Comparison of ENCODE assay signal across 12 cellular contexts in genomic region chr13:38180100-38180499, GRCh38.
A peak's percentile ranks its signal among the peaks of the same experiment; 100 is the strongest.
DNase-seq lines count a peak whose midpoint lies in the region; TF ChIP-seq lines count a peak whose summit lies in the region.
"Had no signal": no experiment of that assay in that cellular context is flagged by ENCODE, and none has a peak within 500 bp of the region (broad histone marks: within the 10 kb centered on the region; RNA-seq: fewer than 3 reads in every experiment).

No MANE protein-coding gene starts in this region.

- H3K4me3 Mint-ChIP-seq in activated CD4-positive, alpha-beta T cell treated with anti-CD3 and anti-CD28 coated beads, Interleukin-2, amount 10 ng/mL, durations not matched to agents 7 days and 5 days, result peak overlapping the region; percentile 44
- H3K4me3 Mint-ChIP-seq in osteocyte (ENCODE audit: unreplicated experiment), result peak overlapping the region; percentile 5

- H3K36me3 ChIP-seq in brain microvascular endothelial cell (replicated peaks), result no peaks in the 10 kb centered on the region
- H3K36me3 ChIP-seq: right atrium auricular region had no signal

- H3K27ac Mint-ChIP-seq in activated CD4-positive, alpha-beta T cell treated with anti-CD3 and anti-CD28 coated beads, Interleukin-2, amount 10 ng/mL, durations not matched to agents 7 days and 5 days, result peak overlapping the region; percentile 75
- H3K27ac Mint-ChIP-seq in osteocyte (ENCODE audit: unreplicated experiment), result no peak overlapping the region

- DNase-seq in activated CD4-positive, alpha-beta T cell treated with anti-CD3 and anti-CD28 coated beads, Interleukin-2, amount 10 ng/mL, durations not matched to agents 7 days and 5 days, result no peak
- DNase-seq in activated CD4-positive, alpha-beta T cell treated with anti-CD3 and anti-CD28 coated beads, Interleukin-2, amount 50 U/mL, for 4 hours, result no peak
- DNase-seq in M059J (ENCODE audit: low read depth), result peak; percentile 20
- peak; percentile 0 for DNase-seq in brain microvascular endothelial cell
- no peak for DNase-seq in osteocyte (ENCODE audit: extremely low spot score, unreplicated experiment)
- no peak for DNase-seq in stimulated activated CD4-positive, alpha-beta T cell treated with anti-CD3 and anti-CD28 coated beads, Interleukin-2, amount 100 ng/mL, for 24 hours
- DNase-seq in stimulated activated naive CD4-positive, alpha-beta T cell (lab: John Stamatoyannopoulos, UW), result no peak
- DNase-seq in COLO668 (lab: John Stamatoyannopoulos, UW; ENCODE audit: unreplicated experiment), result no peak
- DNase-seq: NCI-H1105 treated with DMSO at 0.1 percent for 48 hours, NCI-H526 had no signal

- POLR2A ChIA-PET in activated CD4-positive, alpha-beta T cell treated with anti-CD3 and anti-CD28 coated beads, Interleukin-2, amount 10 ng/mL, durations not matched to agents 7 days and 5 days (lab: Charles Lee), result no interaction called here

- no peak for TF ChIP-seq CTCF in brain microvascular endothelial cell (IDR thresholded peaks at IDR 0.05; ENCODE audit: low read depth, low read length, missing control alignments)
- no peak for TF ChIP-seq CTCF in osteocyte (IDR thresholded peaks at IDR 0.05)

- H3K27ac ChIP-seq in brain microvascular endothelial cell, result no peak overlapping the region
- H3K27ac ChIP-seq: A549, right atrium auricular region had no signal

- no peaks in the 10 kb centered on the region for H3K36me3 Mint-ChIP-seq in activated CD4-positive, alpha-beta T cell treated with anti-CD3 and anti-CD28 coated beads, Interleukin-2, amount 10 ng/mL, durations not matched to agents 7 days and 5 days (ENCODE audit: low read depth)
- H3K36me3 Mint-ChIP-seq in osteocyte (ENCODE audit: unreplicated experiment), result no peaks in the 10 kb centered on the region

- no peak overlapping the region for H3K4me3 ChIP-seq in brain microvascular endothelial cell (ENCODE audit: low read depth, low read length)
- H3K4me3 ChIP-seq: A549, right atrium auricular region had no signal

- H3K4me1 Mint-ChIP-seq in activated CD4-positive, alpha-beta T cell treated with anti-CD3 and anti-CD28 coated beads, Interleukin-2, amount 10 ng/mL, durations not matched to agents 7 days and 5 days, result peaks cover 11% of the 10 kb centered on the region
- peaks cover 10% of the 10 kb centered on the region for H3K4me1 Mint-ChIP-seq in osteocyte (ENCODE audit: unreplicated experiment)

- H3K9me3 Mint-ChIP-seq in activated CD4-positive, alpha-beta T cell treated with anti-CD3 and anti-CD28 coated beads, Interleukin-2, amount 10 ng/mL, durations not matched to agents 7 days and 5 days, result no peaks in the 10 kb centered on the region
- no peaks in the 10 kb centered on the region for H3K9me3 Mint-ChIP-seq in osteocyte (ENCODE audit: unreplicated experiment)

- CTCF ChIA-PET in activated CD4-positive, alpha-beta T cell treated with anti-CD3 and anti-CD28 coated beads, Interleukin-2, amount 10 ng/mL, durations not matched to agents 7 days and 5 days (lab: Charles Lee), result no interaction called here

- in situ Hi-C loops in brain microvascular endothelial cell (cut with HindIII; ENCODE audit: low pct_ligation_motif_present, low sequenced_read_pairs), result no loop called here

- H3K27me3 Mint-ChIP-seq in activated CD4-positive, alpha-beta T cell treated with anti-CD3 and anti-CD28 coated beads, Interleukin-2, amount 10 ng/mL, durations not matched to agents 7 days and 5 days, result no peaks in the 10 kb centered on the region
- H3K27me3 Mint-ChIP-seq in osteocyte (ENCODE audit: unreplicated experiment), result no peaks in the 10 kb centered on the region

- H3K27me3 ChIP-seq in brain microvascular endothelial cell (replicated peaks), result no peaks in the 10 kb centered on the region
- H3K27me3 ChIP-seq: right atrium auricular region had no signal

Comparison
In these comparisons a context has a peak if more than half of its experiments do, and no peak if none do; other contexts are left out.
1. DNase-seq: peak in M059J (single experiment) and brain microvascular endothelial cell (single experiment); none in activated CD4-positive, alpha-beta T cell treated with anti-CD3 and anti-CD28 coated beads, Interleukin-2, amount 10 ng/mL, durations not matched to agents 7 days and 5 days (single experiment), activated CD4-positive, alpha-beta T cell treated with anti-CD3 and anti-CD28 coated beads, Interleukin-2, amount 50 U/mL, for 4 hours (0 of 2), osteocyte (single experiment), stimulated activated CD4-positive, alpha-beta T cell treated with anti-CD3 and anti-CD28 coated beads, Interleukin-2, amount 100 ng/mL, for 24 hours (0 of 2), stimulated activated naive CD4-positive, alpha-beta T cell (0 of 6) and COLO668 (single experiment).